1 cellular context compared by ENCODE assay signal in genomic region chr11:32487270-32487669, GRCh38.
TF ChIP-seq lines count a peak whose summit lies in the region.

No MANE protein-coding gene starts in this region.

TF ChIP-seq in HepG2, 621 proteins besides CTCF, POLR2A, EP300 and RAD21 (continued from another document):
- no peak for TF ChIP-seq KLF16 (CRISPR knock-in tag; IDR thresholded peaks at IDR 0.05)
- TF ChIP-seq FOXK1 (CRISPR knock-in tag; IDR thresholded peaks at IDR 0.05; ENCODE audit: borderline replicate concordance, low read depth) = no peak
- TF ChIP-seq ZSCAN12 (CRISPR knock-in tag; IDR thresholded peaks at IDR 0.05) = no peak
- TF ChIP-seq ZNF513 (CRISPR knock-in tag; conservative IDR thresholded peaks at IDR 0.05) = no peak
